In genomic region chr3:64316971-64317370, GRCh38 we compare ENCODE assay signal across 24 cellular contexts.
DNase-seq lines count a peak whose midpoint lies in the region; ATAC-seq, FAIRE-seq and TF ChIP-seq lines count a peak whose summit lies in the region.
"Had no signal": no experiment of that assay in that cellular context is flagged by ENCODE, and none has a peak within 500 bp of the region (broad histone marks: within the 10 kb centered on the region; RNA-seq: fewer than 3 reads in every experiment).

No MANE protein-coding gene starts in this region.

- intact Hi-C loops in K562 (cut with micrococcal nuclease) (no loop called here), kidney (cut with DNase I) (no loop called here)

- no peaks in the 10 kb centered on the region for H3K27me3 ChIP-seq in K562 (ENCODE audit: control insufficient read depth in 2 of 2, insufficient read depth in 2 of 2, low read length in 2 of 2)
- H3K27me3 ChIP-seq in suprapubic skin: no peaks in the 10 kb centered on the region
- H3K27me3 ChIP-seq: pancreas, right lobe of liver had no signal

- H2AFZ ChIP-seq in K562 (ENCODE audit: low read depth, low read length): no peak overlapping the region

- H3K4me1 ChIP-seq in A549 (peaks cover 16% of the 10 kb centered on the region), K562 (replicated peaks in 1 of 2; ENCODE audit: control insufficient read depth in 2 of 2, insufficient read depth in 2 of 2, low read length in 2 of 2) (no peaks in the 10 kb centered on the region), kidney (ENCODE audit: control insufficient read depth in 1 of 2, insufficient read depth in 1 of 2, low read depth in 1 of 2, low read length in 2 of 2) (peaks cover 0 to 3% of the 10 kb centered on the region in 2 donors), suprapubic skin (no peaks in the 10 kb centered on the region)
- H3K4me1 ChIP-seq: pancreas, right lobe of liver had no signal

- CTCF ChIA-PET in A549 (lab: Yijun Ruan, JAX) (interaction anchor here (0.8 kb wide), 1 partner anchor 12 kb away, joined by 3 read pairs; no protein-coding TSS in a partner anchor), K562 (lab: Yijun Ruan, JAX; ENCODE audit: low intra/inter-chr PET ratio) (no interaction called here)

- 67% methylated on average over 4 of the region's 4 CpGs for WGBS in A549 (ENCODE audit: missing lambda C conversion rate)
- 0% methylated on average over 4 of the region's 4 CpGs for WGBS in K562 (ENCODE audit: insufficient coverage, low coverage, missing lambda C conversion rate)
- WGBS in suprapubic skin: 76% methylated on average over 4 of the region's 4 CpGs

- no peak for DNase-seq in A549 (ENCODE audit: low read depth in 1 of 2, low spot score in 1 of 2)
- DNase-seq in HT1080 (ENCODE audit: low read depth): peak; percentile 53
- no peak for DNase-seq in K562 (ENCODE audit: extremely low read depth in 1 of 4, low spot score in 3 of 4)
- DNase-seq in islet precursor cell: peak; percentile 77
- no peak for DNase-seq in kidney
- DNase-seq in NCI-H345 treated with DMSO at 0.1 percent for 48 hours (lab: John Stamatoyannopoulos, UW; ENCODE audit: unreplicated experiment): no peak
- no peak for DNase-seq in suprapubic skin (ENCODE audit: low spot score in 2 of 2)
- DNase-seq: activated CD8-positive, alpha-beta memory T cell treated with anti-CD3 and anti-CD28 coated beads, Interleukin-2, amount 10 ng/mL, durations not matched to agents 7 days and 5 days; activated naive CD8-positive, alpha-beta T cell treated with anti-CD3 and anti-CD28 coated beads, Interleukin-2, amount 10 ng/mL, durations not matched to agents 7 days and 5 days; C1 segment of cervical spinal cord; dermis blood vessel endothelial cell; DMS 273 treated with DMSO at 0.1 percent for 48 hours; erythroblast; head of caudate nucleus; mesendoderm; MV-4-11; natural killer cell; NCI-H187 treated with DMSO at 0.1 percent for 48 hours; NCI-H345; pancreas; right lobe of liver; RPMI8226; stimulated activated naive CD8-positive, alpha-beta T cell treated with anti-CD3 and anti-CD28 coated beads, Interleukin-15, Interleukin-2, amounts not matched to agents 100 U/mL and 50 U/mL, for 24 hours had no signal

- no peaks in the 10 kb centered on the region for H3K79me2 ChIP-seq in K562 (ENCODE audit: control insufficient read depth, insufficient read depth, low read length)

- no TSS peak for BruUV-seq in K562 (replicated peaks; lab: Mats Ljungman, UMichigan)

- POLR2A ChIA-PET in A549 (lab: Yijun Ruan, JAX) (no interaction called here), K562 (lab: Yijun Ruan, JAX) (no interaction called here)

- FAIRE-seq in A549 (lab: Jason Lieb, UNC): no peak
- FAIRE-seq in K562 (lab: Jason Lieb, UNC): no peak
- no peak for FAIRE-seq in kidney (lab: Jason Lieb, UNC)
- FAIRE-seq: pancreas had no signal

- H3K9me3 ChIP-seq in A549 (no peaks in the 10 kb centered on the region), K562 (replicated peaks; ENCODE audit: control insufficient read depth, insufficient read depth, low read depth, low read length) (no peaks in the 10 kb centered on the region), kidney (ENCODE audit: control insufficient read depth in 1 of 2, low read length in 2 of 2) (no peaks in the 10 kb centered on the region), suprapubic skin (no peaks in the 10 kb centered on the region)
- H3K9me3 ChIP-seq: pancreas, right lobe of liver had no signal

- H3K4me3 ChIP-seq in A549 (no peak overlapping the region), K562 (no peak overlapping the region), kidney (ENCODE audit: low read length in 2 of 2) (no peak overlapping the region), suprapubic skin (no peak overlapping the region)
- H3K4me3 ChIP-seq: pancreas, right lobe of liver had no signal

- in situ Hi-C loops in K562 (cut with MboI): no loop called here

- no peak for TF ChIP-seq CTCF in A549 (IDR thresholded peaks at IDR 0.05)
- no peak for TF ChIP-seq CTCF in K562 (IDR thresholded peaks at IDR 0.05 in 2 of 3, conservative IDR thresholded peaks at IDR 0.05 in 1 of 3; ENCODE audit: insufficient read depth in 2 of 3, low read depth in 1 of 3, low read length in 3 of 3)
- no peak for TF ChIP-seq CTCF in kidney (IDR thresholded peaks at IDR 0.05; ENCODE audit: borderline replicate concordance, extremely low read depth, insufficient read depth)
- TF ChIP-seq CTCF in suprapubic skin (IDR thresholded peaks at IDR 0.05): no peak

- no peak for TF ChIP-seq EP300 in A549 (IDR thresholded peaks at IDR 0.05)
- TF ChIP-seq EP300 in K562 (IDR thresholded peaks at IDR 0.05; ENCODE audit: low read length): no peak
- TF ChIP-seq EP300 in suprapubic skin (IDR thresholded peaks at IDR 0.05): no peak

- H3K36me3 ChIP-seq in K562 (ENCODE audit: control insufficient read depth, insufficient read depth, low read length) (no peaks in the 10 kb centered on the region), kidney (ENCODE audit: control insufficient read depth in 1 of 2, insufficient read depth in 2 of 2, low read length in 2 of 2) (no peaks in the 10 kb centered on the region), suprapubic skin (no peaks in the 10 kb centered on the region)
- H3K36me3 ChIP-seq: pancreas, right lobe of liver had no signal

- peak overlapping the region in 1 of 2 experiments; percentile 42; a peak in 3 of 6 replicates for H3K27ac ChIP-seq in A549
- H3K27ac ChIP-seq in K562 (ENCODE audit: extremely low read depth, low read depth, low read length): no peak overlapping the region
- no peak overlapping the region for H3K27ac ChIP-seq in kidney (ENCODE audit: low read depth in 2 of 2, low read length in 2 of 2)
- no peak overlapping the region for H3K27ac ChIP-seq in suprapubic skin
- H3K27ac ChIP-seq: pancreas, right lobe of liver had no signal

- TF ChIP-seq POLR2A in A549 (IDR thresholded peaks at IDR 0.05; ENCODE audit: low read length): no peak
- no peak for TF ChIP-seq POLR2A in K562 (conservative IDR thresholded peaks at IDR 0.05)
- no peak for TF ChIP-seq POLR2A in suprapubic skin (IDR thresholded peaks at IDR 0.05)

- H3K9me1 ChIP-seq in K562 (ENCODE audit: control insufficient read depth, insufficient read depth, low read length): no peaks in the 10 kb centered on the region

- peak overlapping the region; percentile 3; the same call in 1 of the 3 replicates for H3K4me2 ChIP-seq in A549
- no peak overlapping the region for H3K4me2 ChIP-seq in K562 (ENCODE audit: insufficient read depth, low read length)

- TF ChIP-seq RAD21 in A549 (conservative IDR thresholded peaks at IDR 0.05 in 1 of 2, IDR thresholded peaks at IDR 0.05 in 1 of 2): no peak
- TF ChIP-seq RAD21 in K562 (CRISPR knock-in tag; conservative IDR thresholded peaks at IDR 0.05 in 1 of 2, IDR thresholded peaks at IDR 0.05 in 1 of 2): no peak

- H3K9ac ChIP-seq in K562 (ENCODE audit: insufficient read depth in 1 of 2, low read depth in 2 of 2, low read length in 2 of 2) (no peak overlapping the region), kidney (ENCODE audit: low read length in 2 of 2) (no peak overlapping the region)

- no peaks in the 10 kb centered on the region for H4K20me1 ChIP-seq in K562 (replicated peaks; ENCODE audit: control insufficient read depth, insufficient read depth, low read length)

- ATAC-seq in A549 (no peak), K562 (no peak), GM19023 (IDR thresholded peaks at IDR 0.05; ENCODE audit: unreplicated experiment) (no peak)
- ATAC-seq: activated CD8-positive, alpha-beta memory T cell treated with anti-CD3 and anti-CD28 coated beads, Interleukin-2, amount 10 ng/mL, durations not matched to agents 7 days and 5 days; natural killer cell; pancreas; right lobe of liver; stimulated activated naive CD8-positive, alpha-beta T cell treated with anti-CD3 and anti-CD28 coated beads, Interleukin-15, Interleukin-2, amounts not matched to agents 100 U/mL and 50 U/mL, for 24 hours had no signal

TF ChIP-seq in A549, 52 proteins besides CTCF, POLR2A, EP300 and RAD21:
- TF ChIP-seq FOSL2 (IDR thresholded peaks at IDR 0.05) (no peak), FOSL2 (CRISPR knock-in tag; IDR thresholded peaks at IDR 0.05) (peak; percentile 18; the same call in 1 of the 2 replicates), RFX5 (IDR thresholded peaks at IDR 0.05) (no peak)

TF ChIP-seq in K562, 482 proteins besides CTCF, POLR2A, EP300 and RAD21:
- TF ChIP-seq FOSL1 (tag; conservative IDR thresholded peaks at IDR 0.05): peak; percentile 18; the same call in 1 of the 2 replicates
- TF ChIP-seq JUND (IDR thresholded peaks at IDR 0.05; ENCODE audit: borderline replicate concordance, low read depth, low read length): peak; percentile 35; the same call in 1 of the 2 replicates
- TF ChIP-seq JUND (tag; IDR thresholded peaks at IDR 0.05; ENCODE audit: borderline replicate concordance, low read depth, low read length): peak; percentile 49; the same call in 1 of the 3 replicates
- no peak for TF ChIP-seq MLX (CRISPR knock-in tag; conservative IDR thresholded peaks at IDR 0.05)
- TF ChIP-seq TBP (optimal IDR thresholded peaks at IDR 0.05; ENCODE audit: low read depth, low read length): no peak
- TF ChIP-seq ATF3 (IDR thresholded peaks at IDR 0.05): peak; percentile 29; the same call in 1 of the 2 replicates
- TF ChIP-seq ATF3 (CRISPR knock-in tag; conservative IDR thresholded peaks at IDR 0.05): no peak
- TF ChIP-seq TFAM (CRISPR knock-in tag; conservative IDR thresholded peaks at IDR 0.05): no peak
- TF ChIP-seq ZNF3 (CRISPR knock-in tag; IDR thresholded peaks at IDR 0.05): no peak
- no peak for TF ChIP-seq MIER1 (IDR thresholded peaks at IDR 0.05; ENCODE audit: low read depth)

Comparison
In these comparisons a context has a peak if more than half of its experiments do, and no peak if none do; other contexts are left out.
1. DNase-seq: peak in HT1080 (single experiment) and islet precursor cell (single experiment); none in A549 (0 of 2), K562 (0 of 4), kidney (single experiment), NCI-H345 treated with DMSO at 0.1 percent for 48 hours (single experiment) and suprapubic skin (0 of 2).